ENCODE assay signal across 18 cellular contexts in the genomic region with DNA sequence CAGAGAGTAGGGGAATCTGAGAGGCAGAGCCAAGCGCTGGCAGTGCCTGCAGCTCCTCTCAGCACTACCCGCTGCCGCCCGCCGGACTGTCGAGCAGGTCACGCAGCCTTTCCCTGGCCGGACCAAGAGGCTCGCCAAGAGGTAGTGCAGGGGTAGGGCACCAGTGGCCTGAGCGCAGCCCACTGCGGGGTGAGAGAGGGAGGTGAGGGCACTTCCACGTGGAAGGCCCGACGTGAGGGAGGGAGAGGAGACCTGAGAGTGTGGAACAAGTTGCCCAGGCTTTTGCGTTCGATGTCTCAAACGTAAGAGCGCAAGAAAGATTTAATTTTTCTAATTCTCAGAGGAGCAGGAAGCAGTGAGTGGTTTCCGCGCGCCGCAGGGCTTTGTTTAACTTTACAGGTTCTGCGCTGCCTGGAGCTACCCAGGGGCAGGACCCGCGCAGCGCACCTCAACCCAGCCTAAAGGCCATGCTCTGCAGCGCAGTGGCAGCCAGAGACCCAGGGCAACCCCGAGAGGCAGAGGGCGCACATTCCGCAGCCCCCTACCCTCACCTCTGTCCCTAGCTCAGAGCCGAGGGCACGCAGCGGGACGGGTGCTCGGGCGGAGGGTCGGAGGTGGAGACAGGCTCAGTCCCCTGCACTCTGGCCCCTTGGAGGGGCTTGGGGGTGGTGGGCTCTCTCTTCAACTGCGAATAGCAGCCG. TPM values are rescaled to one million over a fixed set of nuclear protein-coding genes. Genes with fewer than 3 reads are reported as not detected.
DNase-seq lines count a peak whose midpoint lies in the region; TF ChIP-seq lines count a peak whose summit lies in the region.
"Had no signal": no experiment of that assay in that cellular context is flagged by ENCODE, and none has a peak within 500 bp of the region (broad histone marks: within the 10 kb centered on the region; RNA-seq: fewer than 3 reads in every experiment).

No MANE protein-coding gene starts in this region.

- no peaks in the 10 kb centered on the region for H3K36me3 Mint-ChIP-seq in progenitor cell of endocrine pancreas (ENCODE audit: insufficient read depth)
- H3K36me3 Mint-ChIP-seq in T-helper 2 cell treated with Interferon-gamma antibody and Interleukin-4, amounts not matched to agents 5 μg/mL and 100 μg/mL, for 36 hours (ENCODE audit: low read depth), result no peaks in the 10 kb centered on the region
- H3K36me3 Mint-ChIP-seq: CD4-positive, CD25-positive, alpha-beta regulatory T cell had no signal

- in situ Hi-C loops in KBM-7 (cut with MboI; ENCODE audit: low pct_unique_long_range_greater_than_20kb, low sequenced_read_pairs), result no loop called here

- H3K9me3 ChIP-seq in HUES6 (ENCODE audit: control insufficient read depth, insufficient read depth, low read depth, low read length) (no peaks in the 10 kb centered on the region), hepatocyte (ENCODE audit: low read depth) (no peaks in the 10 kb centered on the region)
- H3K9me3 ChIP-seq: SJSA1 had no signal

- WGBS in hepatocyte (ENCODE audit: low lambda C conversion rate, missing lambda C conversion rate), result 44% methylated on average over 39 of the region's 39 CpGs

- TF ChIP-seq CTCF in hepatocyte (IDR thresholded peaks at IDR 0.05; ENCODE audit: poor library complexity), result no peak
- no peak for TF ChIP-seq CTCF in progenitor cell of endocrine pancreas (IDR thresholded peaks at IDR 0.05; ENCODE audit: unreplicated experiment)

- DNase-seq in hepatocyte (ENCODE audit: low spot score) (no peak), iPS-NIHi7 (ENCODE audit: extremely low spot score) (peak; percentile 35), progenitor cell of endocrine pancreas (ENCODE audit: low spot score, unreplicated experiment) (no peak), SK-N-DZ (ENCODE audit: low spot score) (no peak), middle frontal gyrus (ENCODE audit: extremely low spot score, low spot score) (no peak), KBM-7 (no peak)
- no peak for DNase-seq in T-helper 2 cell treated with Interferon-gamma antibody and Interleukin-4, amounts not matched to agents 5 μg/mL and 100 μg/mL, for 36 hours (ENCODE audit: low spot score)
- DNase-seq: CD4-positive, CD25-positive, alpha-beta regulatory T cell; DMS79; GM23248; NCI-H1417 treated with DMSO at 0.1 percent for 48 hours; NCI-H1930; NCI-H510A; NCI-H82; PC-3 had no signal

- H4K20me1 ChIP-seq in hepatocyte (ENCODE audit: insufficient read depth, poor library complexity, severe bottlenecking), result no peaks in the 10 kb centered on the region

- H3K27ac Mint-ChIP-seq in progenitor cell of endocrine pancreas, result no peak overlapping the region
- H3K27ac Mint-ChIP-seq in T-helper 2 cell treated with Interferon-gamma antibody and Interleukin-4, amounts not matched to agents 5 μg/mL and 100 μg/mL, for 36 hours, result no peak overlapping the region
- H3K27ac Mint-ChIP-seq: CD4-positive, CD25-positive, alpha-beta regulatory T cell had no signal

- peak overlapping the region; percentile 30 for H3K9ac ChIP-seq in HUES6 (ENCODE audit: low read length)
- H3K9ac ChIP-seq: GM23248 had no signal

- H3K4me3 ChIP-seq in HUES6 (ENCODE audit: low read depth, low read length), result peak overlapping the region; percentile 66
- no peak overlapping the region for H3K4me3 ChIP-seq in hepatocyte
- H3K4me3 ChIP-seq: GM23248, SJSA1 had no signal

- peak overlapping the region; percentile 29 for H3K4me2 ChIP-seq in hepatocyte

- H3K27ac ChIP-seq in HUES6 (ENCODE audit: low read depth, low read length) (no peak overlapping the region), hepatocyte (no peak overlapping the region)
- H3K27ac ChIP-seq: GM23248, SJSA1 had no signal

- H3K9me3 Mint-ChIP-seq in progenitor cell of endocrine pancreas (ENCODE audit: low read depth), result no peaks in the 10 kb centered on the region
- H3K9me3 Mint-ChIP-seq in T-helper 2 cell treated with Interferon-gamma antibody and Interleukin-4, amounts not matched to agents 5 μg/mL and 100 μg/mL, for 36 hours, result no peaks in the 10 kb centered on the region

- peaks cover 95% of the 10 kb centered on the region for H3K27me3 ChIP-seq in HUES6 (ENCODE audit: control insufficient read depth, insufficient read depth, low read length)
- H3K27me3 ChIP-seq in hepatocyte, result peaks cover 57% of the 10 kb centered on the region
- H3K27me3 ChIP-seq: SJSA1 had no signal

- no peaks in the 10 kb centered on the region for H3K79me2 ChIP-seq in hepatocyte

- no peaks in the 10 kb centered on the region for H3K36me3 ChIP-seq in HUES6 (ENCODE audit: control insufficient read depth, insufficient read depth, low read length)
- H3K36me3 ChIP-seq in hepatocyte (replicated peaks; ENCODE audit: insufficient read depth, low read depth), result no peaks in the 10 kb centered on the region
- H3K36me3 ChIP-seq: SJSA1 had no signal

- H3K4me3 Mint-ChIP-seq in progenitor cell of endocrine pancreas (ENCODE audit: low read depth), result peak overlapping the region; percentile 42
- no peak overlapping the region for H3K4me3 Mint-ChIP-seq in T-helper 2 cell treated with Interferon-gamma antibody and Interleukin-4, amounts not matched to agents 5 μg/mL and 100 μg/mL, for 36 hours
- H3K4me3 Mint-ChIP-seq: CD4-positive, CD25-positive, alpha-beta regulatory T cell had no signal

- H3K4me1 ChIP-seq in HUES6 (ENCODE audit: control insufficient read depth, insufficient read depth, low read length) (peaks cover 3% of the 10 kb centered on the region; the same call in 1 of the 2 replicates), hepatocyte (ENCODE audit: insufficient read depth) (no peaks in the 10 kb centered on the region)
- H3K4me1 ChIP-seq: SJSA1 had no signal

- no peaks in the 10 kb centered on the region for H3K9me2 ChIP-seq in hepatocyte (replicated peaks; ENCODE audit: insufficient read depth)

- no peak overlapping the region for H2AFZ ChIP-seq in hepatocyte
- H2AFZ ChIP-seq: GM23248 had no signal

- no peaks in the 10 kb centered on the region for H3K4me1 Mint-ChIP-seq in progenitor cell of endocrine pancreas (ENCODE audit: low read depth)
- no peaks in the 10 kb centered on the region for H3K4me1 Mint-ChIP-seq in T-helper 2 cell treated with Interferon-gamma antibody and Interleukin-4, amounts not matched to agents 5 μg/mL and 100 μg/mL, for 36 hours (ENCODE audit: low read depth)
- H3K4me1 Mint-ChIP-seq: CD4-positive, CD25-positive, alpha-beta regulatory T cell had no signal

- H3K27me3 Mint-ChIP-seq in progenitor cell of endocrine pancreas, result peaks cover 83% of the 10 kb centered on the region
- peaks cover 29% of the 10 kb centered on the region for H3K27me3 Mint-ChIP-seq in T-helper 2 cell treated with Interferon-gamma antibody and Interleukin-4, amounts not matched to agents 5 μg/mL and 100 μg/mL, for 36 hours (ENCODE audit: low read depth)

RNA-seq across cellular contexts. Expression of a gene that starts 14.9 kb away (rescaled TPM):
- total RNA-seq in hepatocyte (not detected in 2 replicates), progenitor cell of endocrine pancreas (0.36 and 0.42 TPM in 2 replicates)
- polyA plus RNA-seq in hepatocyte, result not detected in 2 replicates
- polyA plus RNA-seq in SK-N-DZ (2014; cell fraction: cytosol; rRNA removed), result 14.0 and 20.0 TPM in 2 replicates
- 14.5 and 21.1 TPM in 2 replicates for polyA plus RNA-seq in SK-N-DZ (2014; cell fraction: nucleus; rRNA removed)
- total RNA-seq: CD4-positive, CD25-positive, alpha-beta regulatory T cell; GM23248; HT1080; PC-3; SJSA1 had no signal
- polyA plus RNA-seq: CD4-positive, CD25-positive, alpha-beta regulatory T cell; GM23248 had no signal
